In the genomic region with DNA sequence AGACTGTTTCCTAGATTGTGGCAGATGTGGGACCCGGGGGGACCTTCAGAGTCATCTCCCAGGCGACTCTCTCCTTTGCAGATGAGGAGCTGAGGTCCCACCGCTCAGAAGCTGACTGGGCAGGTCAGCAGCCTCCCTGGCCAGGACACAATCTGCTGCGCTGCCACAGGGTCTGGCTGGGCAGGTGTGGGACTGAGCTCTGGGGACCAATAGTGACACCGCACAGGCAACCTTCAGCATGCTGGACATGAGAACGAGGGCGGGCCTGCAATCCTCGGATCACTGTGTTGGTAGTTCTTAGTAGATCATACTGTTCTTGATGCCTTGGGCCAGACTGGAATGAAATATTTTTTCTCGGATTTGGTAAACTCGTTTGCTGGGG, we compare ENCODE assay signal across 11 cellular contexts. TPM values are rescaled to one million over a fixed set of nuclear protein-coding genes. Genes with fewer than 3 reads are reported as not detected.
DNase-seq lines count a peak whose midpoint lies in the region; ATAC-seq, FAIRE-seq and TF ChIP-seq lines count a peak whose summit lies in the region.
"Had no signal": no experiment of that assay in that cellular context is flagged by ENCODE, and none has a peak within 500 bp of the region (broad histone marks: within the 10 kb centered on the region; RNA-seq: fewer than 3 reads in every experiment).

No MANE protein-coding gene starts in this region.

- intact Hi-C loops in left ventricle myocardium superior (cut with micrococcal nuclease) (no loop called here), prostate gland (cut with DNase I) (loop anchor here (2.0 to 10.0 kb wide), 4 partner anchors 58 to 297 kb away; partner anchors contain the start of gene RHEB)

- H3K4me3 ChIP-seq in BJ (ENCODE audit: low read depth, low read length) = peak overlapping the region; percentile 3; the same call in 1 of the 2 replicates
- H3K4me3 ChIP-seq in astrocyte of the cerebellum (ENCODE audit: low read depth, low read length) = peak overlapping the region; percentile 8
- H3K4me3 ChIP-seq in prostate gland = no peak overlapping the region

- peak; percentile 49 for ATAC-seq in left ventricle myocardium superior
- no peak for ATAC-seq in GM18868 (IDR thresholded peaks at IDR 0.05; ENCODE audit: unreplicated experiment)
- no peak for ATAC-seq in GM19328 (IDR thresholded peaks at IDR 0.05; ENCODE audit: unreplicated experiment)

- no peak for TF ChIP-seq CTCF in BJ (IDR thresholded peaks at IDR 0.05; ENCODE audit: insufficient read depth, low read depth, low read length)
- no peak for TF ChIP-seq CTCF in astrocyte of the cerebellum (IDR thresholded peaks at IDR 0.05; ENCODE audit: low read depth, low read length, missing control alignments)
- no peak for TF ChIP-seq CTCF in prostate gland (IDR thresholded peaks at IDR 0.05)

- 35% methylated on average over 10 of the region's 10 CpGs for WGBS in prostate gland

- DNase-seq in BJ (ENCODE audit: low read depth) (no peak), astrocyte of the cerebellum (ENCODE audit: low read depth) (no peak), left ventricle myocardium superior (peak; percentile 58), prostate gland (ENCODE audit: low spot score) (no peak), frontal cortex (ENCODE audit: low spot score in 2 of 2) (no peak)
- no peak for DNase-seq in activated CD8-positive, alpha-beta memory T cell treated with anti-CD3 and anti-CD28 coated beads, Interleukin-2, amount 50 U/mL, for 4 hours
- DNase-seq: activated T-cell treated with anti-CD3 and anti-CD28 coated beads, Interleukin-2, amount 50 U/mL, for 24 hours; NCI-H1105; stimulated activated naive CD4-positive, alpha-beta T cell treated with Interleukin-2 at 50 U/mL for 16 hours had no signal

- no peaks in the 10 kb centered on the region for H3K9me3 ChIP-seq in prostate gland

- POLR2A ChIA-PET in BJ (lab: Charles Lee) = interaction anchor here (0.7 to 1.1 kb wide), 2 partner anchors 32 to 43 kb away, joined by 3 read pairs; no protein-coding TSS in a partner anchor

- H3K27ac ChIP-seq in prostate gland = peak overlapping the region; percentile 76 to 81

- CTCF ChIA-PET in BJ (lab: Yijun Ruan, JAX) = interaction anchor here (0.9 to 5.6 kb wide), 10 partner anchors 10 to 319 kb away, joined by 3 to 42 read pairs (median 4); partner anchors contain the start of gene RHEB

- FAIRE-seq in frontal cortex (lab: Jason Lieb, UNC) = no peak

- peaks cover 5% of the 10 kb centered on the region for H3K4me1 ChIP-seq in prostate gland (replicated peaks)

- in situ Hi-C loops in astrocyte of the cerebellum (cut with HindIII; ENCODE audit: low sequenced_read_pairs) = no loop called here

- no peak for TF ChIP-seq POLR2A in prostate gland (IDR thresholded peaks at IDR 0.05)

- H3K36me3 ChIP-seq in BJ (ENCODE audit: control insufficient read depth, insufficient read depth, low read length) (peaks cover 8% of the 10 kb centered on the region; the same call in 1 of the 2 replicates), prostate gland (peaks cover 0 to 1% of the 10 kb centered on the region in 2 donors)

- no peaks in the 10 kb centered on the region for H3K27me3 ChIP-seq in BJ (ENCODE audit: control insufficient read depth, insufficient read depth, low read length)
- no peaks in the 10 kb centered on the region for H3K27me3 ChIP-seq in prostate gland (replicated peaks; ENCODE audit: insufficient read depth)

RNA-seq across cellular contexts. Expression of gene CRYGN, which starts 20.5 kb away (rescaled TPM):
- polyA plus RNA-seq in BJ (2011; rRNA removed) = 0.07 and 0.10 TPM in 2 replicates
- not detected in 2 replicates for polyA minus RNA-seq in BJ (2011; rRNA and poly(A)+ RNA removed)
- total RNA-seq in left ventricle myocardium superior = not detected
- not detected for total RNA-seq in prostate gland
- under 0.01 TPM for total RNA-seq in frontal cortex

RNA-seq across cellular contexts. Expression of gene WDR86, which starts 50.6 kb away (rescaled TPM):
- polyA plus RNA-seq in BJ (2011; rRNA removed) = 0.04 TPM in 1 of 2 replicates, not detected in the other
- polyA minus RNA-seq in BJ (2011; rRNA and poly(A)+ RNA removed) = not detected in 2 replicates
- total RNA-seq in left ventricle myocardium superior = 0.37 TPM
- total RNA-seq in prostate gland = 10 to 100 TPM in 1 of 2 donors, 1 to 10 TPM in 1; 3.6 to 12.8 TPM
- total RNA-seq in frontal cortex = 49.7 TPM

RNA-seq across cellular contexts. Expression of gene RHEB, which starts 59.2 kb away (rescaled TPM):
- polyA plus RNA-seq in BJ (2011; rRNA removed) = 45.4 and 97.8 TPM in 2 replicates
- polyA minus RNA-seq in BJ (2011; rRNA and poly(A)+ RNA removed) = 13.0 and 16.3 TPM in 2 replicates
- 116 TPM for total RNA-seq in left ventricle myocardium superior
- 10 to 100 TPM; 59.3 to 63.1 TPM for total RNA-seq in prostate gland
- 119 TPM for total RNA-seq in frontal cortex

Comparison
In these comparisons a context has a peak if more than half of its experiments do, and no peak if none do; other contexts are left out.
1. H3K4me3 ChIP-seq: peak in BJ (single experiment) and astrocyte of the cerebellum (single experiment); none in prostate gland (0 of 2).